Comparison of ENCODE assay signal across 2 cellular contexts in the genomic region with DNA sequence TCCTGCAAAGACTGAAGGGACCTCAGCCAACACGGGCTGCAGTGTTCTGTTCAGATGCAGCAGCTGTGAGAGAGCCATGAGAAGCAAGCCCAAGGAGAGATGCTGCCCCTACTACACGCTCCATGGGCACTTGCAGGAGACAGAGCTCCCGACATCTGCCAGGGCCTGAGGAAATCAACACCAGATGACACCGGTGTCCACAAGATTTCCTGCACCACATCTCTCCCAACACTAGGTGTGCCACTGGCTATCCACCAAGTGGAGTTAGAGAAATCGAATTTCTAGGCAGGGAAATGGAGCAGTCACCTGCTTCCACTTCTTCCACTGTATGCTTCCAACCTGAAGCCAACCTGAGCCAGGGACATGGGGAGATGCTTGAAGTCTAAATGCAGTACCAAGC.
TF ChIP-seq lines count a peak whose summit lies in the region.

No MANE protein-coding gene starts in this region.

TF ChIP-seq in H1, 55 proteins besides CTCF, POLR2A, EP300 and RAD21:
- TF ChIP-seq YY1 (IDR thresholded peaks at IDR 0.05; ENCODE audit: low read depth, low read length) (no peak), SUZ12 (IDR thresholded peaks at IDR 0.05; ENCODE audit: low read length) (no peak), ASH2L (IDR thresholded peaks at IDR 0.05; ENCODE audit: low read length) (no peak), TBP (IDR thresholded peaks at IDR 0.05; ENCODE audit: low read depth, low read length) (no peak), SP2 (IDR thresholded peaks at IDR 0.05; ENCODE audit: low read length) (no peak), MAX (IDR thresholded peaks at IDR 0.05) (no peak), CREB1 (IDR thresholded peaks at IDR 0.05) (no peak), PHF8 (conservative IDR thresholded peaks at IDR 0.05; ENCODE audit: low read depth, low read length) (no peak), EGR1 (IDR thresholded peaks at IDR 0.05; ENCODE audit: borderline replicate concordance, low read depth, low read length) (no peak), HDAC2 (IDR thresholded peaks at IDR 0.05; ENCODE audit: borderline replicate concordance in 1 of 2, low read depth in 2 of 2, low read length in 2 of 2) (no peak), POLR2AphosphoS5 (IDR thresholded peaks at IDR 0.05; ENCODE audit: low read depth, low read length) (no peak), SIX5 (IDR thresholded peaks at IDR 0.05; ENCODE audit: low read depth, low read length) (no peak), CEBPB (IDR thresholded peaks at IDR 0.05; ENCODE audit: low read depth, low read length) (no peak)
- TF ChIP-seq, protein P1, sequence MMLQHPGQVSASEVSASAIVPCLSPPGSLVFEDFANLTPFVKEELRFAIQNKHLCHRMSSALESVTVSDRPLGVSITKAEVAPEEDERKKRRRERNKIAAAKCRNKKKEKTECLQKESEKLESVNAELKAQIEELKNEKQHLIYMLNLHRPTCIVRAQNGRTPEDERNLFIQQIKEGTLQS (IDR thresholded peaks at IDR 0.05; ENCODE audit: insufficient read depth, low read depth, low read length) = no peak

TF ChIP-seq in GM12891, 5 proteins besides CTCF, POLR2A, EP300 and RAD21:
- TF ChIP-seq TAF1 (IDR thresholded peaks at IDR 0.05; ENCODE audit: low read depth, low read length) = no peak
- no peak for TF ChIP-seq PAX5 (IDR thresholded peaks at IDR 0.05; ENCODE audit: insufficient read depth, low read length, severe bottlenecking)
- no peak for TF ChIP-seq SPI1 (IDR thresholded peaks at IDR 0.05; ENCODE audit: low read depth, low read length)
- TF ChIP-seq POU2F2 (IDR thresholded peaks at IDR 0.05; ENCODE audit: low read depth, low read length) = no peak
- no peak for TF ChIP-seq POLR2AphosphoS5 (IDR thresholded peaks at IDR 0.05; ENCODE audit: low read depth, low read length)
TF ChIP-seq in GM12891: peak in this region for 0.
